Comparison of ENCODE assay signal across 17 cellular contexts in genomic region chr4:88185916-88186315, GRCh38. TPM values are rescaled to one million over a fixed set of nuclear protein-coding genes. Genes with fewer than 3 reads are reported as not detected.
A peak's percentile ranks its signal among the peaks of the same experiment; 100 is the strongest.
DNase-seq lines count a peak whose midpoint lies in the region; ATAC-seq, FAIRE-seq and TF ChIP-seq lines count a peak whose summit lies in the region.
"Had no signal": no experiment of that assay in that cellular context is flagged by ENCODE, and none has a peak within 500 bp of the region (broad histone marks: within the 10 kb centered on the region; RNA-seq: fewer than 3 reads in every experiment).

No MANE protein-coding gene starts in this region.

- H3K4me3 ChIP-seq in AG04449 (ENCODE audit: low read depth, low read length) (no peak overlapping the region), astrocyte (ENCODE audit: insufficient read depth, low read depth, low read length) (no peak overlapping the region), fibroblast of villous mesenchyme (ENCODE audit: low read depth, low read length) (no peak overlapping the region), BE2C (ENCODE audit: low read depth, low read length) (no peak overlapping the region)

- CTCF ChIA-PET in AG04449 (lab: Yijun Ruan, JAX) = no interaction called here

- H3K4me2 ChIP-seq in astrocyte (ENCODE audit: low read length) = no peak overlapping the region

- no peak for ATAC-seq in GM19452 (IDR thresholded peaks at IDR 0.05; ENCODE audit: unreplicated experiment)
- ATAC-seq: HCT116 had no signal

- no peak overlapping the region for H2AFZ ChIP-seq in astrocyte (ENCODE audit: low read depth, low read length)

- H3K4me1 ChIP-seq in astrocyte (ENCODE audit: insufficient read depth, low read length) = no peaks in the 10 kb centered on the region
- H3K4me1 ChIP-seq in BE2C = no peaks in the 10 kb centered on the region

- H3K27me3 ChIP-seq in astrocyte (ENCODE audit: insufficient read depth, low read length) (no peaks in the 10 kb centered on the region), BE2C (peaks cover 8% of the 10 kb centered on the region)

- peak overlapping the region; percentile 48 for H3K27ac Mint-ChIP-seq in astrocyte (ENCODE audit: unreplicated experiment)
- no peak overlapping the region for H3K27ac Mint-ChIP-seq in activated CD4-positive, alpha-beta T cell treated with anti-CD3 and anti-CD28 coated beads, Interleukin-2, amount 10 ng/mL, durations not matched to agents 24 days and 14 days
- H3K27ac Mint-ChIP-seq: B cell; CD4-positive, alpha-beta memory T cell had no signal

- intact Hi-C loops in activated CD4-positive, alpha-beta T cell treated with anti-CD3 and anti-CD28 coated beads, Interleukin-2, amount 10 ng/mL, durations not matched to agents 24 days and 14 days (cut with micrococcal nuclease) = no loop called here

- no peaks in the 10 kb centered on the region for H4K20me1 ChIP-seq in astrocyte (ENCODE audit: insufficient read depth, low read length)

- TF ChIP-seq CTCF in AG04449 (IDR thresholded peaks at IDR 0.05; ENCODE audit: insufficient read depth, low read length, missing control alignments) (no peak), astrocyte (IDR thresholded peaks at IDR 0.05; ENCODE audit: insufficient read depth, low read depth, low read length) (no peak), fibroblast of villous mesenchyme (IDR thresholded peaks at IDR 0.05; ENCODE audit: insufficient read depth, low read depth, low read length) (no peak), BE2C (IDR thresholded peaks at IDR 0.05; ENCODE audit: low read depth, low read length) (no peak)

- H3K27ac ChIP-seq in astrocyte (ENCODE audit: low read depth, low read length) = no peak overlapping the region
- H3K27ac ChIP-seq: 22Rv1, C4-2B had no signal

- H3K4me3 Mint-ChIP-seq in astrocyte (ENCODE audit: unreplicated experiment) = no peak overlapping the region
- no peak overlapping the region for H3K4me3 Mint-ChIP-seq in activated CD4-positive, alpha-beta T cell treated with anti-CD3 and anti-CD28 coated beads, Interleukin-2, amount 10 ng/mL, durations not matched to agents 24 days and 14 days
- H3K4me3 Mint-ChIP-seq: B cell; CD4-positive, alpha-beta memory T cell had no signal

- no peaks in the 10 kb centered on the region for H3K36me3 Mint-ChIP-seq in astrocyte (ENCODE audit: low read depth, unreplicated experiment)
- H3K36me3 Mint-ChIP-seq in activated CD4-positive, alpha-beta T cell treated with anti-CD3 and anti-CD28 coated beads, Interleukin-2, amount 10 ng/mL, durations not matched to agents 24 days and 14 days (ENCODE audit: low read depth) = peaks cover 6% of the 10 kb centered on the region

- peaks cover 2% of the 10 kb centered on the region for H3K27me3 Mint-ChIP-seq in astrocyte (ENCODE audit: low read depth, unreplicated experiment)
- peaks cover 15% of the 10 kb centered on the region for H3K27me3 Mint-ChIP-seq in activated CD4-positive, alpha-beta T cell treated with anti-CD3 and anti-CD28 coated beads, Interleukin-2, amount 10 ng/mL, durations not matched to agents 24 days and 14 days
- H3K27me3 Mint-ChIP-seq: B cell had no signal

- H3K4me1 Mint-ChIP-seq in astrocyte (ENCODE audit: low read depth, unreplicated experiment) = peaks cover 4% of the 10 kb centered on the region
- peaks cover 17% of the 10 kb centered on the region for H3K4me1 Mint-ChIP-seq in activated CD4-positive, alpha-beta T cell treated with anti-CD3 and anti-CD28 coated beads, Interleukin-2, amount 10 ng/mL, durations not matched to agents 24 days and 14 days
- H3K4me1 Mint-ChIP-seq: B cell had no signal

- H3K36me3 ChIP-seq in astrocyte (ENCODE audit: insufficient read depth, low read length) (no peaks in the 10 kb centered on the region), BE2C (no peaks in the 10 kb centered on the region)

- DNase-seq in AG04449 (ENCODE audit: low read depth, low spot score) = peak; percentile 45
- DNase-seq in HCEC 1CT = peak; percentile 46
- peak; percentile 56 for DNase-seq in astrocyte (ENCODE audit: low read depth)
- DNase-seq in fibroblast of villous mesenchyme (ENCODE audit: low read depth) = peak; percentile 64
- no peak for DNase-seq in BE2C
- no peak for DNase-seq in activated CD4-positive, alpha-beta T cell treated with anti-CD3 and anti-CD28 coated beads, Interleukin-2, amount 10 ng/mL, durations not matched to agents 24 days and 14 days
- no peak for DNase-seq in DMS53 (lab: John Stamatoyannopoulos, UW)
- DNase-seq: CD4-positive, alpha-beta memory T cell; DMS79 treated with DMSO at 0.1 percent for 48 hours; GF-D8; KBM-7 had no signal

- H3K9ac ChIP-seq in astrocyte (ENCODE audit: low read length) = no peak overlapping the region

- FAIRE-seq in astrocyte (lab: Jason Lieb, UNC) = no peak

- H3K9me3 ChIP-seq in astrocyte (ENCODE audit: insufficient read depth, low read depth, low read length) = no peaks in the 10 kb centered on the region
- no peaks in the 10 kb centered on the region for H3K9me3 ChIP-seq in BE2C

- POLR2A ChIA-PET in AG04449 (lab: Yijun Ruan, JAX) = no interaction called here

- H3K9me3 Mint-ChIP-seq in astrocyte (ENCODE audit: unreplicated experiment) = peaks cover 3% of the 10 kb centered on the region
- peaks cover 15% of the 10 kb centered on the region for H3K9me3 Mint-ChIP-seq in activated CD4-positive, alpha-beta T cell treated with anti-CD3 and anti-CD28 coated beads, Interleukin-2, amount 10 ng/mL, durations not matched to agents 24 days and 14 days

- no peaks in the 10 kb centered on the region for H3K79me2 ChIP-seq in astrocyte (ENCODE audit: insufficient read depth, low read length)

RNA-seq across cellular contexts. Expression of gene ABCG2, which starts 27.5 kb away (rescaled TPM):
- total RNA-seq in astrocyte (0.34 and 2.5 TPM in 2 replicates), fibroblast of villous mesenchyme (2.2 and 3.5 TPM in 2 replicates)
- polyA plus RNA-seq in BE2C (2012; ENCODE audit: insufficient read depth, insufficient read length, low read depth) = not detected
- total RNA-seq in activated CD4-positive, alpha-beta T cell treated with anti-CD3 and anti-CD28 coated beads, Interleukin-2, amount 10 ng/mL, durations not matched to agents 24 days and 14 days = 0.56 and 0.76 TPM in 2 replicates
- total RNA-seq: A673, B cell had no signal

Comparison
In these comparisons a context has a peak if more than half of its experiments do, and no peak if none do; other contexts are left out.
1. DNase-seq: peak in AG04449 (single experiment), HCEC 1CT (single experiment), astrocyte (single experiment) and fibroblast of villous mesenchyme (single experiment); none in BE2C (single experiment), activated CD4-positive, alpha-beta T cell treated with anti-CD3 and anti-CD28 coated beads, Interleukin-2, amount 10 ng/mL, durations not matched to agents 24 days and 14 days (single experiment) and DMS53 (single experiment).